In the genomic region with DNA sequence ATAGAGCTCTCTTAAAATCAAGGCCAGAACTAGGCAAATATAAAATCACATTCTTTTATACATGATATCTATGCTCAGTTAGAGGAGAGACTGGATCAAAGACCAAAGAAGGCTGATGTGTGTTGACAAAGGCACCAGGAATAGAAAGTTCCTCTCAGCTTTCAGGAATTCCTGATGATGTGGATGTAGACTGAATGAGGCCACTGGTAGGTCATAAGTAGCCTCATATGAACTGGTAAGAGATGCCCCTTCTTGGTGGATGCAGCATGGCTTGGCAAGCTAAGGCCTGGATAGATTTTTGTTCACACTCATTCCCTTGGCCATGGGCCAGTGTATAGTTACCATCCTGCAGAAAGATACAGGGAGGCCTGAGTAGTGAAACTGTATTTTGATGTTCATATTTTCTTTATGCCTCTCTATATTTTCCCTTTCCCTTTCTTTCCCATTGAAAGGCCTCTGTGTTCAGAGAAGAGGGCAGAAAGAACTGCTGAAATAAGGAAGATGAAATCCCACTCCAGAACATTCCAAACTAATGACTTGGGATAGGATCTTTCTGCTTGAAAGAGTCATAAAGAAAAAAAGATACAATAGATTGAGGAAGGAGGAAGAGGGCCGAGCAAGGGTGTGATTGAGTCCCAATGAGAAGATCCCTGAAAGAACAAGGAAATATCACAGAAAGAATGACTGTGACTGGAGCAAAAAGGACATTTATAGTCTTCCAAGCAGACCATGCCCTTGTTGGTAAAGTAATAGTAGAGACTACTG, we compare ENCODE assay signal across 19 cellular contexts.
DNase-seq lines count a peak whose midpoint lies in the region; ATAC-seq and TF ChIP-seq lines count a peak whose summit lies in the region.
"Had no signal": no experiment of that assay in that cellular context is flagged by ENCODE, and none has a peak within 500 bp of the region (broad histone marks: within the 10 kb centered on the region; RNA-seq: fewer than 3 reads in every experiment).

No MANE protein-coding gene starts in this region.

- in situ Hi-C loops in brain microvascular endothelial cell (cut with HindIII; ENCODE audit: low pct_ligation_motif_present, low sequenced_read_pairs) = no loop called here

- H3K36me3 ChIP-seq in brain microvascular endothelial cell (replicated peaks) = no peaks in the 10 kb centered on the region
- H3K36me3 ChIP-seq: thoracic aorta, vagina had no signal

- DNase-seq in HCEC 1CT = peak; percentile 14
- peak; percentile 43 for DNase-seq in brain microvascular endothelial cell
- DNase-seq in fibroblast of pulmonary artery (ENCODE audit: low read depth) = peak; percentile 29
- peak; percentile 43 for DNase-seq in non-pigmented ciliary epithelial cell (ENCODE audit: low read depth)
- DNase-seq in OCI-M1 (lab: John Stamatoyannopoulos, UW) = no peak
- DNase-seq in cerebellar cortex (ENCODE audit: low spot score) = no peak
- DNase-seq in NCI-H1694 (lab: John Stamatoyannopoulos, UW) = no peak
- DNase-seq: activated CD8-positive, alpha-beta memory T cell treated with anti-CD3 and anti-CD28 coated beads, Interleukin-2, amount 50 U/mL, for 48 hours; CD4-positive, alpha-beta memory T cell; islet precursor cell; NCI-H1417; NCI-H524; stimulated activated CD4-positive, alpha-beta T cell treated with anti-CD3 and anti-CD28 coated beads, Interleukin-2, amount 100 ng/mL, for 48 hours; stimulated activated naive CD4-positive, alpha-beta T cell had no signal

- H3K27ac ChIP-seq in brain microvascular endothelial cell = peak overlapping the region; percentile 15
- H3K27ac ChIP-seq: thoracic aorta, vagina, VCaP had no signal

- TF ChIP-seq CTCF in brain microvascular endothelial cell (IDR thresholded peaks at IDR 0.05; ENCODE audit: low read depth, low read length, missing control alignments) (no peak), fibroblast of pulmonary artery (IDR thresholded peaks at IDR 0.05; ENCODE audit: low read length, missing control alignments) (no peak)

- H3K4me3 ChIP-seq in brain microvascular endothelial cell (ENCODE audit: low read depth, low read length) (no peak overlapping the region), fibroblast of pulmonary artery (replicated peaks; ENCODE audit: low read depth, low read length) (no peak overlapping the region)
- H3K4me3 ChIP-seq: lung, thoracic aorta, vagina had no signal

- no peak for ATAC-seq in GM21619 (IDR thresholded peaks at IDR 0.05; ENCODE audit: unreplicated experiment)

- H3K27me3 ChIP-seq in brain microvascular endothelial cell (replicated peaks) = no peaks in the 10 kb centered on the region
- H3K27me3 ChIP-seq: vagina had no signal

Comparison
In these comparisons a context has a peak if more than half of its experiments do, and no peak if none do; other contexts are left out.
1. DNase-seq: peak in HCEC 1CT (single experiment), brain microvascular endothelial cell (single experiment), fibroblast of pulmonary artery (single experiment) and non-pigmented ciliary epithelial cell (single experiment); none in OCI-M1 (single experiment), cerebellar cortex (single experiment) and NCI-H1694 (single experiment).